10 cellular contexts compared by ENCODE assay signal in genomic region chr17:39867084-39867890, GRCh38. TPM values are rescaled to one million over a fixed set of nuclear protein-coding genes. Genes with fewer than 3 reads are reported as not detected.
A peak's percentile ranks its signal among the peaks of the same experiment; 100 is the strongest.
DNase-seq lines count a peak whose midpoint lies in the region; ATAC-seq and TF ChIP-seq lines count a peak whose summit lies in the region.
"Had no signal": no experiment of that assay in that cellular context is flagged by ENCODE, and none has a peak within 500 bp of the region (broad histone marks: within the 10 kb centered on the region; RNA-seq: fewer than 3 reads in every experiment).

No MANE protein-coding gene starts in this region.

- TF ChIP-seq CTCF in testis (IDR thresholded peaks at IDR 0.05) (no peak), HFFc6 (IDR thresholded peaks at IDR 0.05) (no peak)

- peak overlapping the region in 1 of 2 donors; percentile 50 for H3K27ac ChIP-seq in testis
- H3K27ac ChIP-seq: 22Rv1, SK-N-MC had no signal

- H3K27ac Mint-ChIP-seq in IgD-negative memory B cell = peak overlapping the region; percentile 89 to 100 (median 98)
- peak overlapping the region; percentile 73 for H3K27ac Mint-ChIP-seq in activated naive CD8-positive, alpha-beta T cell treated with anti-CD3 and anti-CD28 coated beads, Interleukin-2, amount 10 ng/mL, durations not matched to agents 7 days and 5 days
- no peak overlapping the region for H3K27ac Mint-ChIP-seq in HFFc6

- H3K27me3 ChIP-seq in testis = peaks cover 3% of the 10 kb centered on the region

- H3K4me3 ChIP-seq in testis = peak overlapping the region; percentile 13 to 59
- H3K4me3 ChIP-seq: SK-N-MC had no signal

- intact Hi-C loops in testis (cut with DNase I; ENCODE audit: low total_unique reads) = no loop called here

- H3K27me3 Mint-ChIP-seq in IgD-negative memory B cell = no peaks in the 10 kb centered on the region
- peaks cover 2% of the 10 kb centered on the region for H3K27me3 Mint-ChIP-seq in activated naive CD8-positive, alpha-beta T cell treated with anti-CD3 and anti-CD28 coated beads, Interleukin-2, amount 10 ng/mL, durations not matched to agents 7 days and 5 days
- peaks cover 52% of the 10 kb centered on the region for H3K27me3 Mint-ChIP-seq in HFFc6 (ENCODE audit: insufficient read depth)

- H3K9me3 Mint-ChIP-seq in IgD-negative memory B cell = peaks cover 0 to 3% (median 0%) of the 10 kb centered on the region in 3 donors
- H3K9me3 Mint-ChIP-seq in activated naive CD8-positive, alpha-beta T cell treated with anti-CD3 and anti-CD28 coated beads, Interleukin-2, amount 10 ng/mL, durations not matched to agents 7 days and 5 days = no peaks in the 10 kb centered on the region
- H3K9me3 Mint-ChIP-seq in HFFc6 = peaks cover 14% of the 10 kb centered on the region

- H3K4me1 ChIP-seq in testis = peaks cover 13% of the 10 kb centered on the region

- DNase-seq in activated T-cell treated with anti-CD3 and anti-CD28 coated beads for 1 hour (ENCODE audit: low read depth) = peak; percentile 29
- no peak for DNase-seq in activated T-cell treated with anti-CD3 and anti-CD28 coated beads, Interleukin-2, amount 50 U/mL, for 1 hour
- no peak for DNase-seq in activated naive CD8-positive, alpha-beta T cell treated with anti-CD3 and anti-CD28 coated beads, Interleukin-2, amount 10 ng/mL, durations not matched to agents 7 days and 5 days
- peak; percentile 22 for DNase-seq in testis
- DNase-seq in AML-193 (lab: John Stamatoyannopoulos, UW) = no peak
- no peak for DNase-seq in HFFc6
- DNase-seq in NCI-H510A treated with DMSO at 0.1 percent for 48 hours (lab: John Stamatoyannopoulos, UW) = no peak

- H3K9me3 ChIP-seq in testis = no peaks in the 10 kb centered on the region

- POLR2A ChIA-PET in activated naive CD8-positive, alpha-beta T cell treated with anti-CD3 and anti-CD28 coated beads, Interleukin-2, amount 10 ng/mL, durations not matched to agents 7 days and 5 days (lab: Charles Lee) = no interaction called here

- peaks cover 5% of the 10 kb centered on the region for H3K36me3 Mint-ChIP-seq in IgD-negative memory B cell
- H3K36me3 Mint-ChIP-seq in activated naive CD8-positive, alpha-beta T cell treated with anti-CD3 and anti-CD28 coated beads, Interleukin-2, amount 10 ng/mL, durations not matched to agents 7 days and 5 days = peaks cover 3% of the 10 kb centered on the region
- H3K36me3 Mint-ChIP-seq in HFFc6 (ENCODE audit: low read depth) = no peaks in the 10 kb centered on the region

- no peaks in the 10 kb centered on the region for H3K36me3 ChIP-seq in testis (ENCODE audit: low read depth, missing control alignments)

- H3K4me1 Mint-ChIP-seq in IgD-negative memory B cell (peaks cover 37 to 53% (median 44%) of the 10 kb centered on the region in 3 donors), HFFc6 (ENCODE audit: low read depth) (no peaks in the 10 kb centered on the region)
- peaks cover 36% of the 10 kb centered on the region for H3K4me1 Mint-ChIP-seq in activated naive CD8-positive, alpha-beta T cell treated with anti-CD3 and anti-CD28 coated beads, Interleukin-2, amount 10 ng/mL, durations not matched to agents 7 days and 5 days

- 54 to 57% methylated on average over 21 of the region's 21 CpGs for WGBS in testis, 2 donors

- peak overlapping the region; percentile 77 to 100 (median 80) for H3K4me3 Mint-ChIP-seq in IgD-negative memory B cell
- H3K4me3 Mint-ChIP-seq in activated naive CD8-positive, alpha-beta T cell treated with anti-CD3 and anti-CD28 coated beads, Interleukin-2, amount 10 ng/mL, durations not matched to agents 7 days and 5 days = peak overlapping the region; percentile 68
- H3K4me3 Mint-ChIP-seq in HFFc6 = no peak overlapping the region

- peak; percentile 20 for ATAC-seq in activated naive CD8-positive, alpha-beta T cell treated with anti-CD3 and anti-CD28 coated beads, Interleukin-2, amount 10 ng/mL, durations not matched to agents 7 days and 5 days (ENCODE audit: low read depth)

- no peak for TF ChIP-seq POLR2A in testis (IDR thresholded peaks at IDR 0.05)

RNA-seq across cellular contexts. Expression of gene ZPBP2, which starts 0.7 kb away (rescaled TPM):
- polyA plus RNA-seq in IgD-negative memory B cell (0.84 TPM), testis (ENCODE audit: insufficient read depth, low read depth, low replicate concordance) (224 TPM)
- total RNA-seq in activated naive CD8-positive, alpha-beta T cell treated with anti-CD3 and anti-CD28 coated beads, Interleukin-2, amount 10 ng/mL, durations not matched to agents 7 days and 5 days = under 1 TPM in 1 of 2 experiments, not detected in 1; 0.14 TPM
- 10 to 100 TPM; 45.1 to 63.1 TPM for total RNA-seq in testis
- not detected for total RNA-seq in HFFc6 (2021; fragmentation: NEBNext Ultra II Directional; extraction: Animal tissue kit (Norgen Biotek cat#: 25700))

RNA-seq across cellular contexts. Expression of gene IKZF3, which starts 3.2 kb away (rescaled TPM):
- polyA plus RNA-seq in IgD-negative memory B cell = 103 TPM
- total RNA-seq in activated naive CD8-positive, alpha-beta T cell treated with anti-CD3 and anti-CD28 coated beads, Interleukin-2, amount 10 ng/mL, durations not matched to agents 7 days and 5 days = 10 to 100 TPM; 78.5 to 83.5 TPM
- total RNA-seq in testis = 1 to 10 TPM; 1.9 to 3.8 TPM
- polyA plus RNA-seq in testis (ENCODE audit: insufficient read depth, low read depth, low replicate concordance) = 3.4 TPM
- not detected for total RNA-seq in HFFc6 (2021; fragmentation: NEBNext Ultra II Directional; extraction: Animal tissue kit (Norgen Biotek cat#: 25700))

RNA-seq across cellular contexts. Expression of gene GSDMB, which starts 51.1 kb away (rescaled TPM):
- polyA plus RNA-seq in IgD-negative memory B cell (0.36 TPM), testis (ENCODE audit: insufficient read depth, low read depth, low replicate concordance) (7.8 TPM)
- 10 to 100 TPM; 67.0 to 69.8 TPM for total RNA-seq in activated naive CD8-positive, alpha-beta T cell treated with anti-CD3 and anti-CD28 coated beads, Interleukin-2, amount 10 ng/mL, durations not matched to agents 7 days and 5 days
- 10 to 100 TPM; 14.2 to 21.7 TPM for total RNA-seq in testis
- 1 to 10 TPM; 1.4 to 3.1 (median 2.3) TPM for total RNA-seq in HFFc6 (2021; fragmentation: NEBNext Ultra II Directional; extraction: Animal tissue kit (Norgen Biotek cat#: 25700))

Comparison
In these comparisons a context has a peak if more than half of its experiments do, and no peak if none do; other contexts are left out.
1. DNase-seq: peak in activated T-cell treated with anti-CD3 and anti-CD28 coated beads for 1 hour (single experiment) and testis (single experiment); none in activated T-cell treated with anti-CD3 and anti-CD28 coated beads, Interleukin-2, amount 50 U/mL, for 1 hour (single experiment), activated naive CD8-positive, alpha-beta T cell treated with anti-CD3 and anti-CD28 coated beads, Interleukin-2, amount 10 ng/mL, durations not matched to agents 7 days and 5 days (single experiment), AML-193 (0 of 2), HFFc6 (single experiment) and NCI-H510A treated with DMSO at 0.1 percent for 48 hours (single experiment).
2. RNA of gene ZPBP2, which starts 0.7 kb away (total RNA-seq): 45.1 to 63.1 TPM in testis; 0.14 TPM in activated naive CD8-positive, alpha-beta T cell treated with anti-CD3 and anti-CD28 coated beads, Interleukin-2, amount 10 ng/mL, durations not matched to agents 7 days and 5 days and not detected in HFFc6; every median in the first group is over 10 times any median in the second.
3. RNA of gene IKZF3, which starts 3.2 kb away (total RNA-seq): 78.5 to 83.5 TPM in activated naive CD8-positive, alpha-beta T cell treated with anti-CD3 and anti-CD28 coated beads, Interleukin-2, amount 10 ng/mL, durations not matched to agents 7 days and 5 days; 1.9 to 3.8 TPM in testis and not detected in HFFc6; every median in the first group is over 10 times any median in the second.